Comparison of ENCODE assay signal across 6 cellular contexts in genomic region chr17:42553866-42554249, GRCh38. TPM values are rescaled to one million over a fixed set of nuclear protein-coding genes. Genes with fewer than 3 reads are reported as not detected.
DNase-seq lines count a peak whose midpoint lies in the region; ATAC-seq and TF ChIP-seq lines count a peak whose summit lies in the region.

No MANE protein-coding gene starts in this region.

- WGBS in psoas muscle, 3 donors = 32 to 50% (median 34%) methylated on average over 16 of the region's 16 CpGs

- H3K4me3 ChIP-seq in NB4 (ENCODE audit: low read depth, low read length) (peak overlapping the region; percentile 70), duodenal mucosa (ENCODE audit: low read depth in 1 of 2, low read length in 2 of 2) (peak overlapping the region; percentile 84 to 95), psoas muscle (peak overlapping the region; percentile 92)

- H3K4me1 ChIP-seq in duodenal mucosa (ENCODE audit: control insufficient read depth in 1 of 2, insufficient read depth in 2 of 2, low read length in 2 of 2) (peaks cover 10 to 19% of the 10 kb centered on the region in 2 donors), psoas muscle (peaks cover 10% of the 10 kb centered on the region)

- peak; percentile 51 to 75 (median 63) for ATAC-seq in psoas muscle
- ATAC-seq in GM18858 (IDR thresholded peaks at IDR 0.05; ENCODE audit: unreplicated experiment) = no peak
- ATAC-seq in HG02678 (IDR thresholded peaks at IDR 0.05; ENCODE audit: unreplicated experiment) = no peak
- ATAC-seq in GM18870 (IDR thresholded peaks at IDR 0.05; ENCODE audit: unreplicated experiment) = no peak

- TF ChIP-seq CTCF in NB4 (IDR thresholded peaks at IDR 0.05; ENCODE audit: low read depth, low read length) (no peak), psoas muscle (IDR thresholded peaks at IDR 0.05) (no peak)

- no peaks in the 10 kb centered on the region for H3K36me3 ChIP-seq in duodenal mucosa (ENCODE audit: control insufficient read depth in 1 of 2, insufficient read depth in 2 of 2, low read length in 2 of 2)
- peaks cover 0 to 3% of the 10 kb centered on the region in 2 donors for H3K36me3 ChIP-seq in psoas muscle (ENCODE audit: insufficient read depth in 1 of 2, low read depth in 1 of 2)

- no peak for TF ChIP-seq POLR2A in NB4 (IDR thresholded peaks at IDR 0.05; ENCODE audit: extremely low read depth, insufficient read length)

- H3K27ac ChIP-seq in duodenal mucosa (ENCODE audit: low read depth, low read length) (no peak overlapping the region), psoas muscle (peak overlapping the region; percentile 88)

- intact Hi-C loops in psoas muscle (cut with DNase I) = no loop called here

- DNase-seq in NB4 (ENCODE audit: low read depth) (peak; percentile 26), psoas muscle (peak in 1 of 2 donors; percentile 58)

- peak overlapping the region; percentile 81 to 90 for H3K9ac ChIP-seq in duodenal mucosa (ENCODE audit: low read depth in 1 of 2, low read length in 2 of 2)

- no peaks in the 10 kb centered on the region for H3K27me3 ChIP-seq in duodenal mucosa (ENCODE audit: control insufficient read depth in 1 of 2, insufficient read depth in 2 of 2, low read length in 2 of 2)
- no peaks in the 10 kb centered on the region for H3K27me3 ChIP-seq in psoas muscle (ENCODE audit: insufficient read depth in 3 of 3, low read length in 2 of 3)

- H3K9me3 ChIP-seq in duodenal mucosa (ENCODE audit: control insufficient read depth in 1 of 2, low read length in 2 of 2) (no peaks in the 10 kb centered on the region), psoas muscle (no peaks in the 10 kb centered on the region)

RNA-seq across cellular contexts. Expression of gene HSD17B1, which starts 1.1 kb away (rescaled TPM):
- 1 to 10 TPM in 1 of 4 donors, under 1 TPM in 3; 0.54 to 1.2 (median 0.72) TPM for total RNA-seq in psoas muscle
- 1 to 10 TPM; 1.3 to 2.1 (median 1.7) TPM for polyA plus RNA-seq in psoas muscle

RNA-seq across cellular contexts. Expression of gene COASY, which starts 8.1 kb away (rescaled TPM):
- 10 to 100 TPM; 31.6 to 45.4 (median 37.0) TPM for total RNA-seq in psoas muscle
- 100 to 1,000 TPM in 1 of 3 donors, 10 to 100 TPM in 2; 41.0 to 141 (median 73.5) TPM for polyA plus RNA-seq in psoas muscle

RNA-seq across cellular contexts. Expression of gene MLX, which starts 13.0 kb away (rescaled TPM):
- 10 to 100 TPM; 45.2 to 67.9 (median 55.2) TPM for total RNA-seq in psoas muscle
- polyA plus RNA-seq in psoas muscle = 100 to 1,000 TPM in 1 of 3 donors, 10 to 100 TPM in 2; 71.0 to 108 (median 89.2) TPM

RNA-seq across cellular contexts. Expression of gene NAGLU, which starts 17.8 kb away (rescaled TPM):
- 10 to 100 TPM in 3 of 4 donors, 1 to 10 TPM in 1; 9.1 to 17.8 (median 11.7) TPM for total RNA-seq in psoas muscle
- 10 to 100 TPM; 16.0 to 18.1 (median 17.5) TPM for polyA plus RNA-seq in psoas muscle

RNA-seq across cellular contexts. Expression of gene PSMC3IP, which starts 23.7 kb away (rescaled TPM):
- total RNA-seq in psoas muscle = 1 to 10 TPM in 2 of 4 donors, under 1 TPM in 2; 0.26 to 3.3 (median 1.4) TPM
- polyA plus RNA-seq in psoas muscle = 10 to 100 TPM in 1 of 3 donors, 1 to 10 TPM in 2; 3.8 to 13.3 (median 5.3) TPM

Comparison
In these comparisons a context has a peak if more than half of its experiments do, and no peak if none do; other contexts are left out.
1. ATAC-seq: peak in psoas muscle (4 of 4); none in GM18858 (single experiment), HG02678 (single experiment) and GM18870 (single experiment).
2. Peak in every context shown above with its lines, with median percentiles within 50 percentile points of each other: H3K4me3 ChIP-seq.